ENCODE assay signal across 2 cellular contexts in genomic region chr6:127160484-127160883, GRCh38.
TF ChIP-seq lines count a peak whose summit lies in the region.

No MANE protein-coding gene starts in this region.

TF ChIP-seq in HepG2, 621 proteins besides CTCF, POLR2A, EP300 and RAD21 (continued from another document):
- no peak for TF ChIP-seq PATZ1 (CRISPR knock-in tag; IDR thresholded peaks at IDR 0.05)

TF ChIP-seq in WTC11, 78 proteins besides CTCF, POLR2A, EP300 and RAD21 (continued from another document):
- TF ChIP-seq FOXP4 (CRISPR knock-in tag; IDR thresholded peaks at IDR 0.05) (no peak), ZNF121 (CRISPR knock-in tag; IDR thresholded peaks at IDR 0.05) (no peak), ZNF232 (CRISPR knock-in tag; IDR thresholded peaks at IDR 0.05) (no peak), ZNF425 (CRISPR knock-in tag; conservative IDR thresholded peaks at IDR 0.05) (no peak), ZMAT4 (CRISPR knock-in tag; IDR thresholded peaks at IDR 0.05) (no peak), ELF4 (CRISPR knock-in tag; IDR thresholded peaks at IDR 0.05; ENCODE audit: low read depth) (no peak), FOXK1 (CRISPR knock-in tag; IDR thresholded peaks at IDR 0.05) (no peak)
- TF ChIP-seq, protein P1, sequence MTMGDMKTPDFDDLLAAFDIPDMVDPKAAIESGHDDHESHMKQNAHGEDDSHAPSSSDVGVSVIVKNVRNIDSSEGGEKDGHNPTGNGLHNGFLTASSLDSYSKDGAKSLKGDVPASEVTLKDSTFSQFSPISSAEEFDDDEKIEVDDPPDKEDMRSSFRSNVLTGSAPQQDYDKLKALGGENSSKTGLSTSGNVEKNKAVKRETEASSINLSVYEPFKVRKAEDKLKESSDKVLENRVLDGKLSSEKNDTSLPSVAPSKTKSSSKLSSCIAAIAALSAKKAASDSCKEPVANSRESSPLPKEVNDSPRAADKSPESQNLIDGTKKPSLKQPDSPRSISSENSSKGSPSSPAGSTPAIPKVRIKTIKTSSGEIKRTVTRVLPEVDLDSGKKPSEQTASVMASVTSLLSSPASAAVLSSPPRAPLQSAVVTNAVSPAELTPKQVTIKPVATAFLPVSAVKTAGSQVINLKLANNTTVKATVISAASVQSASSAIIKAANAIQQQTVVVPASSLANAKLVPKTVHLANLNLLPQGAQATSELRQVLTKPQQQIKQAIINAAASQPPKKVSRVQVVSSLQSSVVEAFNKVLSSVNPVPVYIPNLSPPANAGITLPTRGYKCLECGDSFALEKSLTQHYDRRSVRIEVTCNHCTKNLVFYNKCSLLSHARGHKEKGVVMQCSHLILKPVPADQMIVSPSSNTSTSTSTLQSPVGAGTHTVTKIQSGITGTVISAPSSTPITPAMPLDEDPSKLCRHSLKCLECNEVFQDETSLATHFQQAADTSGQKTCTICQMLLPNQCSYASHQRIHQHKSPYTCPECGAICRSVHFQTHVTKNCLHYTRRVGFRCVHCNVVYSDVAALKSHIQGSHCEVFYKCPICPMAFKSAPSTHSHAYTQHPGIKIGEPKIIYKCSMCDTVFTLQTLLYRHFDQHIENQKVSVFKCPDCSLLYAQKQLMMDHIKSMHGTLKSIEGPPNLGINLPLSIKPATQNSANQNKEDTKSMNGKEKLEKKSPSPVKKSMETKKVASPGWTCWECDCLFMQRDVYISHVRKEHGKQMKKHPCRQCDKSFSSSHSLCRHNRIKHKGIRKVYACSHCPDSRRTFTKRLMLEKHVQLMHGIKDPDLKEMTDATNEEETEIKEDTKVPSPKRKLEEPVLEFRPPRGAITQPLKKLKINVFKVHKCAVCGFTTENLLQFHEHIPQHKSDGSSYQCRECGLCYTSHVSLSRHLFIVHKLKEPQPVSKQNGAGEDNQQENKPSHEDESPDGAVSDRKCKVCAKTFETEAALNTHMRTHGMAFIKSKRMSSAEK (CRISPR knock-in tag; IDR thresholded peaks at IDR 0.05; ENCODE audit: borderline replicate concordance): no peak
